8 cellular contexts compared by ENCODE assay signal in the genomic region with DNA sequence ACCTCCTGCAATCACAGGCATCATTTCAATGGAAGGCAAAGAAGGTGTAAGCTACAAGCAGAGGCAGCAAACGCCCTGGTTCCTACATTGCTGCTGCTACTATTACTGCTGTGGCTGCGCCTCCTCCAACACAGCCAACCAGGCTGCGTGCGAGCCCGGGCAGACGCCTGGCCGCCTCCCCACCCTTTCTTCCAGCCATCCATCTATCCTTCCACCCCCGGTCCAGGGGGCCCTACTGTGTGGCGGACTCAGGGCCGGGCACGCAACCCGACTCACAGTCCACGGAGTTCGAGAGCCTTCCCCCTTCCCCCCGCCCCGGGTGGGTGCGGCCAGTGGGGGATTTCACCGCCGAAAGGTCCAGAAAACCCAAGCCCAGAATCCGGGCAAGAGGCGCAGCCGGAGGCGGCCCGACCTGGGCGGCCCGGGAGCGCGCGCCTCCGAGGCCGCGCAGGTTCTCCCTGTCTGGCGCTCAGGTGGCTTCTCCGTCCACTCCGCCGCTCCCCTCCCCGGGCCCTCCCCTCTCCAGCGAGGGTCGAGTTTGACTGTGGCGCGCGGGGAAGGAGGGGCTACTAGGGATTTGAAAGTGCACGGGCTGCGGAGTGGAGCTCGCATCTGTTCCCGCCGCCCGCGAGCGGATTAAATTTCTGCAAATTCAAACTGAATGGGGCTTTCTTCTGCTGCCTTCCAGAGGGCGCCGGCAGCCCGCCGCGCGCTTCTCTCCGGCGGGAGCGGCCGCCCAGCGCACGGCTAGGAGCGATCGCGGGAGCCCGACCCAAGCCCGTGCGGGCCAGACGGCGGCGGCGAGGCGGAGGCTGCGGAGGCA. TPM values are rescaled to one million over a fixed set of nuclear protein-coding genes. Genes with fewer than 3 reads are reported as not detected.
DNase-seq lines count a peak whose midpoint lies in the region; ATAC-seq and TF ChIP-seq lines count a peak whose summit lies in the region.

A gene (plus strand): TSS at position 569 of the 823 bp plus-strand sequence. CDS start 655 bp downstream, outside the sequence.

- intact Hi-C loops in dorsolateral prefrontal cortex (cut with DNase I) = loop anchor here in 1 of 2 donors (5.0 kb wide), 2 partner anchors 85 to 215 kb away; a partner anchor contains a TSS

- H3K4me3 ChIP-seq in CD4-positive, CD25-positive, alpha-beta regulatory T cell (ENCODE audit: low read depth, low read length) = no peak within 1 kb of the TSS
- H3K4me3 ChIP-seq in HUES48 (ENCODE audit: low read depth, low read length) (peak within 1 kb of the TSS; percentile 78), dorsolateral prefrontal cortex (peak within 1 kb of the TSS; percentile 52 to 81 (median 67)), lung (peak within 1 kb of the TSS; percentile 32), thoracic aorta (peak within 1 kb of the TSS; percentile 77)

- H3K27ac ChIP-seq in CD4-positive, CD25-positive, alpha-beta regulatory T cell (ENCODE audit: insufficient read depth, low read length, poor library complexity, severe bottlenecking) = no peak within 1 kb of the TSS
- H3K27ac ChIP-seq in HUES48 (ENCODE audit: low read depth, low read length) = peak within 1 kb of the TSS; percentile 72
- peak within 1 kb of the TSS in 54 of 59 donors; percentile 7 to 88 (median 75) for H3K27ac ChIP-seq in dorsolateral prefrontal cortex
- no peak within 1 kb of the TSS for H3K27ac ChIP-seq in lung (ENCODE audit: low read depth in 1 of 2, low read length in 1 of 2)
- H3K27ac ChIP-seq in thoracic aorta = no peak within 1 kb of the TSS

- no peaks in the 10 kb centered on the region for H3K36me3 Mint-ChIP-seq in CD4-positive, CD25-positive, alpha-beta regulatory T cell

- H3K9me3 ChIP-seq in CD4-positive, CD25-positive, alpha-beta regulatory T cell (ENCODE audit: control insufficient read depth in 2 of 2, low read length in 2 of 2) = no peaks in the 10 kb centered on the region
- H3K9me3 ChIP-seq in HUES48 (ENCODE audit: control insufficient read depth, insufficient read depth, low read length) = no peaks in the 10 kb centered on the region
- H3K9me3 ChIP-seq in lung (ENCODE audit: control insufficient read depth in 2 of 2, insufficient read depth in 1 of 2, low read length in 1 of 2) = peaks cover 0 to 3% of the 10 kb centered on the region in 2 donors
- no peaks in the 10 kb centered on the region for H3K9me3 ChIP-seq in thoracic aorta

- H3K9me3 Mint-ChIP-seq in CD4-positive, CD25-positive, alpha-beta regulatory T cell = peaks cover 0 to 2% (median 0%) of the 10 kb centered on the region in 7 donors

- no peaks in the 10 kb centered on the region for H3K36me3 ChIP-seq in CD4-positive, CD25-positive, alpha-beta regulatory T cell (ENCODE audit: control insufficient read depth, insufficient read depth, low read length)
- no peaks in the 10 kb centered on the region for H3K36me3 ChIP-seq in HUES48 (ENCODE audit: control insufficient read depth, insufficient read depth, low read length)
- no peaks in the 10 kb centered on the region for H3K36me3 ChIP-seq in lung (ENCODE audit: control insufficient read depth in 2 of 2, insufficient read depth in 2 of 2, low read length in 2 of 2)
- no peaks in the 10 kb centered on the region for H3K36me3 ChIP-seq in thoracic aorta

- H3K4me3 Mint-ChIP-seq in CD4-positive, CD25-positive, alpha-beta regulatory T cell = peak within 1 kb of the TSS; percentile 57 to 78 (median 70)

- H3K27me3 ChIP-seq in CD4-positive, CD25-positive, alpha-beta regulatory T cell (ENCODE audit: control insufficient read depth, insufficient read depth, low read length) = peaks cover 10% of the 10 kb centered on the region
- H3K27me3 ChIP-seq in HUES48 (ENCODE audit: control insufficient read depth, insufficient read depth, low read length) (peaks cover 25% of the 10 kb centered on the region), dorsolateral prefrontal cortex (peaks cover 0 to 8% (median 0%) of the 10 kb centered on the region in 45 donors), lung (ENCODE audit: control insufficient read depth, insufficient read depth) (no peaks in the 10 kb centered on the region), thoracic aorta (replicated peaks; ENCODE audit: insufficient read depth) (no peaks in the 10 kb centered on the region)

- no peak for ATAC-seq in CD4-positive, CD25-positive, alpha-beta regulatory T cell (ENCODE audit: low read depth in 2 of 2)
- ATAC-seq in lung (ENCODE audit: insufficient read depth, low FRiP score) (peak; percentile 57), thoracic aorta (ENCODE audit: insufficient number of reproducible peaks, low FRiP score, low read depth) (no peak), GM18907 (IDR thresholded peaks at IDR 0.05; ENCODE audit: unreplicated experiment) (no peak)

- peaks cover 0 to 11% (median 2%) of the 10 kb centered on the region in 4 donors for H3K4me1 Mint-ChIP-seq in CD4-positive, CD25-positive, alpha-beta regulatory T cell

- WGBS in lung, 2 donors = 1% methylated on average over 63 to 74 of the region's 74 CpGs

- DNase-seq in CD4-positive, CD25-positive, alpha-beta regulatory T cell = peak in 1 of 3 donors; percentile 4
- DNase-seq in RPMI7951 (ENCODE audit: low read depth) (peak; percentile 31), dorsolateral prefrontal cortex (peak in 9 of 10 donors; percentile 11 to 68 (median 59)), lung (ENCODE audit: low spot score) (peak; percentile 46), thoracic aorta (ENCODE audit: low spot score) (no peak), A172 (ENCODE audit: low spot score) (no peak)

- H3K9ac ChIP-seq in HUES48 (ENCODE audit: low read depth, low read length) = peak within 1 kb of the TSS; percentile 55

- peaks cover 54% of the 10 kb centered on the region for H3K27me3 Mint-ChIP-seq in CD4-positive, CD25-positive, alpha-beta regulatory T cell

- peaks cover 7% of the 10 kb centered on the region for H3K4me1 ChIP-seq in CD4-positive, CD25-positive, alpha-beta regulatory T cell (ENCODE audit: control insufficient read depth, insufficient read depth, low read length, poor library complexity, severe bottlenecking)
- H3K4me1 ChIP-seq in HUES48 (ENCODE audit: control insufficient read depth, insufficient read depth, low read length) = peaks cover 37% of the 10 kb centered on the region
- H3K4me1 ChIP-seq in lung (ENCODE audit: control insufficient read depth in 2 of 2, insufficient read depth in 2 of 2, low read length in 2 of 2) = peaks cover 0 to 6% of the 10 kb centered on the region in 2 donors
- H3K4me1 ChIP-seq in thoracic aorta (ENCODE audit: control insufficient read depth in 1 of 2, low read depth in 2 of 2) = peaks cover 14 to 38% of the 10 kb centered on the region in 2 donors

- no peak within 1 kb of the TSS for H3K27ac Mint-ChIP-seq in CD4-positive, CD25-positive, alpha-beta regulatory T cell

- TF ChIP-seq CTCF in dorsolateral prefrontal cortex (IDR thresholded peaks at IDR 0.05 in 54 of 56, conservative IDR thresholded peaks at IDR 0.05 in 2 of 56; ENCODE audit: low read depth in 1 of 56, partially characterized antibody in 56 of 56) (peak in 4 of 56 donors; percentile 10 to 16 (median 11)), lung (IDR thresholded peaks at IDR 0.05; ENCODE audit: control extremely low read depth, extremely low read depth) (no peak), thoracic aorta (IDR thresholded peaks at IDR 0.05) (no peak)

RNA-seq across cellular contexts. Expression of the gene that starts here (rescaled TPM):
- total RNA-seq in CD4-positive, CD25-positive, alpha-beta regulatory T cell = not detected
- not detected for polyA plus RNA-seq in CD4-positive, CD25-positive, alpha-beta regulatory T cell
- total RNA-seq in RPMI7951 (2014; rRNA removed; shearing (Covaris generic)) = 0.20 and 0.48 TPM in 2 replicates
- 10 to 100 TPM in 93 of 120 experiments, 1 to 10 TPM in 27; 3.5 to 29.0 (median 14.0) TPM for total RNA-seq in dorsolateral prefrontal cortex
- total RNA-seq in lung = 1 to 10 TPM; 2.4 TPM
- polyA plus RNA-seq in lung = under 1 TPM; 0.27 to 0.33 TPM
- total RNA-seq in thoracic aorta = under 1 TPM; 0.27 to 0.42 TPM
- 0.96 and 1.2 TPM in 2 replicates for total RNA-seq in A172 (2014; rRNA removed; shearing (Covaris generic))

Comparison
In these comparisons a context has a peak if more than half of its experiments do, and no peak if none do; other contexts are left out.
1. Peak in DNase-seq in RPMI7951; RNA of the gene not detected or under 1 TPM.
2. DNase-seq: peak in dorsolateral prefrontal cortex (9 of 10) and lung (single experiment); none in thoracic aorta (single experiment) and A172 (single experiment).
3. H3K27ac ChIP-seq: peak in HUES48 (single experiment) and dorsolateral prefrontal cortex (54 of 59); none in CD4-positive, CD25-positive, alpha-beta regulatory T cell (single experiment), lung (0 of 2) and thoracic aorta (0 of 2).